Comparison of ENCODE assay signal across 16 cellular contexts in genomic region chr22:47445716-47446290, GRCh38.
DNase-seq lines count a peak whose midpoint lies in the region; ATAC-seq and TF ChIP-seq lines count a peak whose summit lies in the region.
"Had no signal": no experiment of that assay in that cellular context is flagged by ENCODE, and none has a peak within 500 bp of the region (broad histone marks: within the 10 kb centered on the region; RNA-seq: fewer than 3 reads in every experiment).

No MANE protein-coding gene starts in this region.

- H3K36me3 ChIP-seq in right atrium auricular region = no peaks in the 10 kb centered on the region
- no peaks in the 10 kb centered on the region for H3K36me3 ChIP-seq in thyroid gland
- H3K36me3 ChIP-seq in colonic mucosa = no peaks in the 10 kb centered on the region
- H3K36me3 ChIP-seq: BLaER1 treated with 17β-estradiol and CSF1 and Interleukin-3, amounts not matched to agents 10 nM and 100 nM had no signal

- 73 to 76% methylated on average over 10 of the region's 10 CpGs for WGBS in lower leg skin, 2 donors
- WGBS in thyroid gland, 2 donors = 50 to 60% methylated on average over 10 of the region's 10 CpGs

- H3K4me1 ChIP-seq in right atrium auricular region (peaks cover 0 to 2% of the 10 kb centered on the region in 2 donors), thyroid gland (peaks cover 0 to 13% of the 10 kb centered on the region in 2 donors), colonic mucosa (no peaks in the 10 kb centered on the region)
- H3K4me1 ChIP-seq: BLaER1 treated with 17β-estradiol and CSF1 and Interleukin-3, amounts not matched to agents 10 nM and 100 nM had no signal

- DNase-seq in right atrium auricular region (ENCODE audit: low spot score) = peak; percentile 21
- DNase-seq in cardiac septum (ENCODE audit: low spot score) = no peak
- DNase-seq in lower leg skin (ENCODE audit: low spot score in 2 of 2) = peak; percentile 6 to 71
- no peak for DNase-seq in thyroid gland
- no peak for DNase-seq in 8988T
- DNase-seq in colonic mucosa = no peak
- DNase-seq: Calu3; CD8-positive, alpha-beta T cell; DMS79 treated with DMSO at 0.1 percent for 48 hours; GF-D8; GM23248; HCEC 1CT; IMR-90 had no signal

- H3K4me3 ChIP-seq in right atrium auricular region = no peak overlapping the region
- no peak overlapping the region for H3K4me3 ChIP-seq in lower leg skin (ENCODE audit: low read depth, poor library complexity, severe bottlenecking)
- H3K4me3 ChIP-seq in thyroid gland (replicated peaks in 1 of 3) = no peak overlapping the region
- H3K4me3 ChIP-seq in colonic mucosa = no peak overlapping the region
- H3K4me3 ChIP-seq: BLaER1 treated with 17β-estradiol and CSF1 and Interleukin-3, amounts not matched to agents 10 nM and 100 nM; GM23248 had no signal

- TF ChIP-seq CTCF in right atrium auricular region (IDR thresholded peaks at IDR 0.05) (no peak), lower leg skin (IDR thresholded peaks at IDR 0.05) (no peak), thyroid gland (IDR thresholded peaks at IDR 0.05) (no peak), colonic mucosa (IDR thresholded peaks at IDR 0.05) (no peak)

- TF ChIP-seq POLR2A in lower leg skin (IDR thresholded peaks at IDR 0.05) (no peak), thyroid gland (IDR thresholded peaks at IDR 0.05) (no peak)

- no peak for ATAC-seq in GM19395 (IDR thresholded peaks at IDR 0.05; ENCODE audit: unreplicated experiment)
- ATAC-seq: CD8-positive, alpha-beta T cell had no signal

- no peak overlapping the region for H3K9ac ChIP-seq in colonic mucosa (ENCODE audit: low read depth in 2 of 2, low read length in 2 of 2)
- H3K9ac ChIP-seq: BLaER1 treated with 17β-estradiol and CSF1 and Interleukin-3, amounts not matched to agents 10 nM and 100 nM; GM23248 had no signal

- H3K27ac ChIP-seq in right atrium auricular region = no peak overlapping the region
- H3K27ac ChIP-seq in thyroid gland = peak overlapping the region in 2 of 3 donors; percentile 48 to 57
- no peak overlapping the region for H3K27ac ChIP-seq in colonic mucosa
- H3K27ac ChIP-seq: BLaER1 treated with 17β-estradiol and CSF1 and Interleukin-3, amounts not matched to agents 10 nM and 100 nM; GM23248; HL-60 had no signal

- H3K9me3 ChIP-seq in right atrium auricular region (no peaks in the 10 kb centered on the region), thyroid gland (no peaks in the 10 kb centered on the region), colonic mucosa (no peaks in the 10 kb centered on the region)

- intact Hi-C loops in cardiac septum (cut with DNase I) (no loop called here), lower leg skin (cut with DNase I; ENCODE audit: low total_unique reads) (no loop called here), thyroid gland (cut with DNase I) (no loop called here), colonic mucosa (cut with DNase I) (no loop called here)

- no peaks in the 10 kb centered on the region for H3K27me3 ChIP-seq in right atrium auricular region
- no peaks in the 10 kb centered on the region for H3K27me3 ChIP-seq in thyroid gland
- H3K27me3 ChIP-seq in colonic mucosa = no peaks in the 10 kb centered on the region
- H3K27me3 ChIP-seq: BLaER1 treated with 17β-estradiol and CSF1 and Interleukin-3, amounts not matched to agents 10 nM and 100 nM had no signal

Comparison
In these comparisons a context has a peak if more than half of its experiments do, and no peak if none do; other contexts are left out.
1. DNase-seq: peak in right atrium auricular region (single experiment) and lower leg skin (2 of 2); none in cardiac septum (single experiment), thyroid gland (0 of 2), 8988T (single experiment) and colonic mucosa (single experiment).
2. H3K27ac ChIP-seq: peak in thyroid gland (2 of 3); none in right atrium auricular region (0 of 2) and colonic mucosa (single experiment).